16 cellular contexts compared by ENCODE assay signal in the genomic region with DNA sequence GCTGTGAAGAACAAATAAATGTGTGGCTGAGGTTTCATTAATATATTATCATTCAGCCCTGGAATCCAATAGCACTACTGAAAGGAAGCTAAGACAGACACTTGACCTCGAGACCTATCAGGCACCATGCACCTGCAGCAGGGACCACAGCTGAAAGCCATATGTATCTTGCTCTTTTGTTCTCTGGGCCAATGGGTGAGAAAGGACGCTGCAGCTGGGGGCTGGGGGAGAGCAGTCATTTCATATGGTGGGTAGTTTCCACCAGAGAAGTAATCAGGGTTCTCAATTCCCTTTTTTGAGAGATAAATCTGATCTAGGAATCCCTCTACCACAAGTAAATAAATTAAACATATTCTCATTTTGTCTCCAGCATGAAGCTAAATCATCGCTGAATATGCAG.
A peak's percentile ranks its signal among the peaks of the same experiment; 100 is the strongest.
DNase-seq lines count a peak whose midpoint lies in the region; ATAC-seq and TF ChIP-seq lines count a peak whose summit lies in the region.
"Had no signal": no experiment of that assay in that cellular context is flagged by ENCODE, and none has a peak within 500 bp of the region (broad histone marks: within the 10 kb centered on the region; RNA-seq: fewer than 3 reads in every experiment).

No MANE protein-coding gene starts in this region.

- H3K9me3 Mint-ChIP-seq in stimulated activated naive B cell treated with anti-CD40 and anti-IgM and Interleukin-4, amounts not matched to agents 10 μg/mL and 1 μg/mL and 100 μg/mL, for 72 hours: peaks cover 0 to 1% of the 10 kb centered on the region in 2 donors
- H3K9me3 Mint-ChIP-seq: memory B cell had no signal

- H3K27ac ChIP-seq in thyroid gland: no peak overlapping the region

- H3K4me3 Mint-ChIP-seq in stimulated activated naive B cell treated with anti-CD40 and anti-IgM and Interleukin-4, amounts not matched to agents 10 μg/mL and 1 μg/mL and 100 μg/mL, for 72 hours: no peak overlapping the region
- H3K4me3 Mint-ChIP-seq: memory B cell had no signal

- peaks cover 5% of the 10 kb centered on the region in 2 donors for H3K27me3 Mint-ChIP-seq in stimulated activated naive B cell treated with anti-CD40 and anti-IgM and Interleukin-4, amounts not matched to agents 10 μg/mL and 1 μg/mL and 100 μg/mL, for 72 hours

- H3K4me1 Mint-ChIP-seq in stimulated activated naive B cell treated with anti-CD40 and anti-IgM and Interleukin-4, amounts not matched to agents 10 μg/mL and 1 μg/mL and 100 μg/mL, for 72 hours: peaks cover 18 to 33% of the 10 kb centered on the region in 2 donors
- H3K4me1 Mint-ChIP-seq: memory B cell had no signal

- H3K27ac Mint-ChIP-seq in stimulated activated naive B cell treated with anti-CD40 and anti-IgM and Interleukin-4, amounts not matched to agents 10 μg/mL and 1 μg/mL and 100 μg/mL, for 72 hours: no peak overlapping the region
- H3K27ac Mint-ChIP-seq: memory B cell had no signal

- intact Hi-C loops in thyroid gland (cut with DNase I): no loop called here

- no peaks in the 10 kb centered on the region for H3K36me3 Mint-ChIP-seq in stimulated activated naive B cell treated with anti-CD40 and anti-IgM and Interleukin-4, amounts not matched to agents 10 μg/mL and 1 μg/mL and 100 μg/mL, for 72 hours
- H3K36me3 Mint-ChIP-seq: memory B cell had no signal

- ATAC-seq in HG02852 (IDR thresholded peaks at IDR 0.05; ENCODE audit: unreplicated experiment) (peak; percentile 65), HG02678 (IDR thresholded peaks at IDR 0.05; ENCODE audit: unreplicated experiment) (no peak)
- peak; percentile 96 to 97 for ATAC-seq in stimulated activated naive B cell treated with anti-CD40 and anti-IgM and Interleukin-4, amounts not matched to agents 10 μg/mL and 1 μg/mL and 100 μg/mL, for 72 hours (replicated peaks)
- ATAC-seq: HepG2 had no signal

- H3K9me3 ChIP-seq in thyroid gland: no peaks in the 10 kb centered on the region

- 71 to 81% methylated on average over 3 of the region's 3 CpGs for WGBS in thyroid gland, 2 donors

- TF ChIP-seq CTCF in thyroid gland (IDR thresholded peaks at IDR 0.05): no peak

- H3K4me3 ChIP-seq in thyroid gland (replicated peaks in 1 of 3): no peak overlapping the region

- TF ChIP-seq POLR2A in thyroid gland (IDR thresholded peaks at IDR 0.05): no peak

- H3K36me3 ChIP-seq in thyroid gland: no peaks in the 10 kb centered on the region

- DNase-seq in NCI-H1105 treated with DMSO at 0.1 percent for 48 hours (lab: John Stamatoyannopoulos, UW) (peak; percentile 84), NCI-H1105 (lab: John Stamatoyannopoulos, UW) (no peak), NCI-H2029 (lab: John Stamatoyannopoulos, UW) (peak; percentile 26), activated gamma-delta T cell treated with Interleukin-2 at 50 U/mL for 16 hours (no peak), thyroid gland (no peak)
- peak; percentile 49 for DNase-seq in stimulated activated naive B cell treated with anti-CD40 and anti-IgM and Interleukin-4, amounts not matched to agents 10 μg/mL and 1 μg/mL and 100 μg/mL, for 72 hours
- DNase-seq: 8988T, activated T-cell treated with anti-CD3 and anti-CD28 coated beads for 4 hours, cortex of kidney, NCI-H1436, OCI-M1, trophoblast cell had no signal

- H3K27me3 ChIP-seq in thyroid gland: no peaks in the 10 kb centered on the region

- no peaks in the 10 kb centered on the region for H3K4me1 ChIP-seq in thyroid gland

Comparison
In these comparisons a context has a peak if more than half of its experiments do, and no peak if none do; other contexts are left out.
1. DNase-seq: peak in NCI-H1105 treated with DMSO at 0.1 percent for 48 hours (single experiment), NCI-H2029 (single experiment) and stimulated activated naive B cell treated with anti-CD40 and anti-IgM and Interleukin-4, amounts not matched to agents 10 μg/mL and 1 μg/mL and 100 μg/mL, for 72 hours (single experiment); none in NCI-H1105 (single experiment), activated gamma-delta T cell treated with Interleukin-2 at 50 U/mL for 16 hours (single experiment) and thyroid gland (0 of 2).